In the genomic region with DNA sequence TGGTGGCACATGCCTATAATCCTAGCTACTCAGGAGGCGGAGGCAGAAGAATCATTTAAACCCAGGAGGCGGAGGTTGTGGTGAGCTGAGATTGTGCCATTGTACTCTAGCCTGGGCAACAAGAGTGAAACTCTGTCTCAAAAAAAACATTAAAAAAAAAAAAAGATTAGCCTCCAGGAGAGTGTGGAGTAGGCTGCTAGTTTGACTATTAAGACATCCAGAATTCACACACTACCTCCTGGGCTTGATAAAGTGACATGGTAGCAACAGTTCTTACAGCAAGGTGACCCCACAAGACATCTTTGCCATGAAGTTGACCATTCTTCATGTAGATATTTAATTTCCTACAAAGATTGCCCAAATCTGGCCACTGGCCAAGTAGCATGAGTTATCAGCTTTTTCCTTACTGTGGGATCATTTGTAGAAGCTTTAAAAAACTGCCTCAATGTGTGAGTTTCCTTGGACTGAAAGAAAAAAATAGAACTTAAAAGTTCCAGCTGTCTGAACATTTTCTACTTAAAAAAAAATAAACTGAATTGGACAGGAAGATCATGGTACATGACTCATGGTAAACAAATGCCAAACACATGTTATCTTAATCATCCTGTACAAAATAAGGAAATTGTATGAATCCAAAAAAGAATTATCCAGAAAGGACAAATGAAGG, we compare ENCODE assay signal across 11 cellular contexts. TPM values are rescaled to one million over a fixed set of nuclear protein-coding genes. Genes with fewer than 3 reads are reported as not detected.
A peak's percentile ranks its signal among the peaks of the same experiment; 100 is the strongest.
DNase-seq lines count a peak whose midpoint lies in the region; ATAC-seq and TF ChIP-seq lines count a peak whose summit lies in the region.
"Had no signal": no experiment of that assay in that cellular context is flagged by ENCODE, and none has a peak within 500 bp of the region (broad histone marks: within the 10 kb centered on the region; RNA-seq: fewer than 3 reads in every experiment).

No MANE protein-coding gene starts in this region.

- POLR2A ChIA-PET in activated CD4-positive, alpha-beta T cell treated with anti-CD3 and anti-CD28 coated beads, Interleukin-2, amount 10 ng/mL, durations not matched to agents 7 days and 5 days (lab: Charles Lee), result no interaction called here

- no peak overlapping the region for H2AFZ ChIP-seq in MM.1S (ENCODE audit: low read length)

- no peak overlapping the region for H3K9ac ChIP-seq in MM.1S (ENCODE audit: low read length)

- H3K27ac Mint-ChIP-seq in activated CD4-positive, alpha-beta T cell treated with anti-CD3 and anti-CD28 coated beads, Interleukin-2, amount 10 ng/mL, durations not matched to agents 7 days and 5 days, result no peak overlapping the region
- H3K27ac Mint-ChIP-seq: activated T-helper 1 cell treated with anti-CD3 and anti-CD28 coated beads, Interleukin-12 subunit alpha, Interleukin-12 subunit beta, Interleukin-2, Interleukin-4 antibody, amounts not matched to agents 30 ng/mL and 10 ng/mL and 1 ng/mL, durations not matched to agents 14 hours and 24 hours and 36 hours had no signal

- H3K27me3 Mint-ChIP-seq in activated CD4-positive, alpha-beta T cell treated with anti-CD3 and anti-CD28 coated beads, Interleukin-2, amount 10 ng/mL, durations not matched to agents 7 days and 5 days, result peaks cover 3% of the 10 kb centered on the region

- H3K36me3 Mint-ChIP-seq in activated CD4-positive, alpha-beta T cell treated with anti-CD3 and anti-CD28 coated beads, Interleukin-2, amount 10 ng/mL, durations not matched to agents 7 days and 5 days (ENCODE audit: low read depth), result no peaks in the 10 kb centered on the region

- peak overlapping the region; percentile 13 for H3K27ac ChIP-seq in SJCRH30
- no peak overlapping the region for H3K27ac ChIP-seq in MM.1S (ENCODE audit: low read length)
- H3K27ac ChIP-seq: SK-N-MC had no signal

- H4K20me1 ChIP-seq in MM.1S (ENCODE audit: insufficient read depth, low read length), result no peaks in the 10 kb centered on the region

- H3K9me3 ChIP-seq in SJCRH30 (replicated peaks) (peaks cover 5% of the 10 kb centered on the region), MM.1S (replicated peaks; ENCODE audit: insufficient read depth, low read length) (no peaks in the 10 kb centered on the region; the same call in 1 of the 2 replicates)

- no peaks in the 10 kb centered on the region for H3K79me2 ChIP-seq in MM.1S (ENCODE audit: low read length)

- H3K4me1 Mint-ChIP-seq in activated CD4-positive, alpha-beta T cell treated with anti-CD3 and anti-CD28 coated beads, Interleukin-2, amount 10 ng/mL, durations not matched to agents 7 days and 5 days, result no peaks in the 10 kb centered on the region

- no peaks in the 10 kb centered on the region for H3K27me3 ChIP-seq in SJCRH30
- H3K27me3 ChIP-seq in MM.1S (replicated peaks; ENCODE audit: insufficient read depth, low read length), result no peaks in the 10 kb centered on the region

- ATAC-seq in esophagus mucosa, result no peak

- in situ Hi-C loops in Caki2 (cut with HindIII; ENCODE audit: low pct_unique_long_range_greater_than_20kb, low sequenced_read_pairs), result no loop called here

- peaks cover 11% of the 10 kb centered on the region for H3K4me1 ChIP-seq in SJCRH30
- H3K4me1 ChIP-seq in MM.1S (ENCODE audit: low read length), result peaks cover 9% of the 10 kb centered on the region

- no peaks in the 10 kb centered on the region for H3K9me3 Mint-ChIP-seq in activated CD4-positive, alpha-beta T cell treated with anti-CD3 and anti-CD28 coated beads, Interleukin-2, amount 10 ng/mL, durations not matched to agents 7 days and 5 days
- H3K9me3 Mint-ChIP-seq: activated T-helper 1 cell treated with anti-CD3 and anti-CD28 coated beads, Interleukin-12 subunit alpha, Interleukin-12 subunit beta, Interleukin-2, Interleukin-4 antibody, amounts not matched to agents 30 ng/mL and 10 ng/mL and 1 ng/mL, durations not matched to agents 14 hours and 24 hours and 36 hours had no signal

- H3K36me3 ChIP-seq in SJCRH30, result no peaks in the 10 kb centered on the region
- no peaks in the 10 kb centered on the region for H3K36me3 ChIP-seq in MM.1S (replicated peaks; ENCODE audit: insufficient read depth, low read length)

- H3K4me2 ChIP-seq in MM.1S (ENCODE audit: low read depth, low read length), result no peak overlapping the region

- H3F3A ChIP-seq in MM.1S (ENCODE audit: insufficient read depth, low read length), result peaks cover 9% of the 10 kb centered on the region

- CTCF ChIA-PET in activated CD4-positive, alpha-beta T cell treated with anti-CD3 and anti-CD28 coated beads, Interleukin-2, amount 10 ng/mL, durations not matched to agents 7 days and 5 days (lab: Charles Lee), result interaction anchor here (2.0 kb wide), 1 partner anchor 12 kb away, joined by 5 read pairs; no protein-coding TSS in a partner anchor

- H3K4me3 Mint-ChIP-seq in activated CD4-positive, alpha-beta T cell treated with anti-CD3 and anti-CD28 coated beads, Interleukin-2, amount 10 ng/mL, durations not matched to agents 7 days and 5 days, result no peak overlapping the region
- H3K4me3 Mint-ChIP-seq: activated T-helper 1 cell treated with anti-CD3 and anti-CD28 coated beads, Interleukin-12 subunit alpha, Interleukin-12 subunit beta, Interleukin-2, Interleukin-4 antibody, amounts not matched to agents 30 ng/mL and 10 ng/mL and 1 ng/mL, durations not matched to agents 14 hours and 24 hours and 36 hours had no signal

- DNase-seq in Caki2 (ENCODE audit: low read depth), result peak; percentile 32
- peak; percentile 11 to 53 for DNase-seq in SJCRH30
- peak; percentile 96 for DNase-seq in fibroblast of peridontal ligament (ENCODE audit: extremely low read depth)
- peak; percentile 76 for DNase-seq in retinal pigment epithelial cell (ENCODE audit: low read depth)
- no peak for DNase-seq in NCI-H2171 treated with DMSO at 0.1 percent for 48 hours (lab: John Stamatoyannopoulos, UW)
- DNase-seq in activated CD4-positive, alpha-beta T cell treated with anti-CD3 and anti-CD28 coated beads, Interleukin-2, amount 10 ng/mL, durations not matched to agents 7 days and 5 days, result no peak
- no peak for DNase-seq in MM.1S
- DNase-seq: GDM1 had no signal

- no peaks in the 10 kb centered on the region for H3K9me2 ChIP-seq in MM.1S (replicated peaks; ENCODE audit: insufficient read depth, low read length)

- TF ChIP-seq CTCF in retinal pigment epithelial cell (conservative IDR thresholded peaks at IDR 0.05; ENCODE audit: low read depth, low read length) (no peak), MM.1S (IDR thresholded peaks at IDR 0.05; ENCODE audit: low read length) (no peak)

- H3K4me3 ChIP-seq in SJCRH30 (no peak overlapping the region), retinal pigment epithelial cell (ENCODE audit: low read length) (no peak overlapping the region), MM.1S (ENCODE audit: low read length) (no peak overlapping the region)
- H3K4me3 ChIP-seq: SK-N-MC had no signal

RNA-seq across cellular contexts. Expression of a gene that starts 35.3 kb away (rescaled TPM):
- total RNA-seq in Caki2 (2014; rRNA removed; shearing (Covaris generic); ENCODE audit: low replicate concordance), result 0.98 and 2.6 TPM in 2 replicates
- total RNA-seq in SJCRH30 (2014; rRNA removed; shearing (Covaris generic)), result 38.5 and 42.6 TPM in 2 replicates
- 1 to 10 TPM; 7.4 to 7.8 TPM for total RNA-seq in activated CD4-positive, alpha-beta T cell treated with anti-CD3 and anti-CD28 coated beads, Interleukin-2, amount 10 ng/mL, durations not matched to agents 7 days and 5 days
- 16.0 TPM for total RNA-seq in esophagus mucosa

Comparison
In these comparisons a context has a peak if more than half of its experiments do, and no peak if none do; other contexts are left out.
1. DNase-seq: peak in Caki2 (single experiment), SJCRH30 (2 of 2), fibroblast of peridontal ligament (single experiment) and retinal pigment epithelial cell (single experiment); none in NCI-H2171 treated with DMSO at 0.1 percent for 48 hours (single experiment), activated CD4-positive, alpha-beta T cell treated with anti-CD3 and anti-CD28 coated beads, Interleukin-2, amount 10 ng/mL, durations not matched to agents 7 days and 5 days (single experiment) and MM.1S (single experiment).